ENCODE assay signal across 10 cellular contexts in the genomic region with DNA sequence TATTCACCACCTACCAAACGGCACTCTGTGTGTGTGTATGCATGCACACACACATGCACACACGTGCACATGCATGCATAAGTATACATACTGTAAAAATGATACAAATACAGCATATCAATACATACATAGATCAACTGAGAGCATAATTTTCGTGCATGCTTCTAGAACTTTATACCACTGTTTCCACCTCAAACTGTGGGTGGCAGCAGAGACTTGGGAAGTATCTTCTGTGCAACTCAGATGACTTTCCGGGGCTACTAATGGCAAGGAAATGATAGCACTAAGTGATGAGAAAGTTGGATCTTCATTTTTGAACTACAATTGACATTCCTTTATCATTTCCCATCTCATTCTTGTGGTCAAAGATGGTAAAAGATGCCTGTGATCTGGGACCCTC.
DNase-seq lines count a peak whose midpoint lies in the region; ATAC-seq, FAIRE-seq and TF ChIP-seq lines count a peak whose summit lies in the region.
"Had no signal": no experiment of that assay in that cellular context is flagged by ENCODE, and none has a peak within 500 bp of the region (broad histone marks: within the 10 kb centered on the region; RNA-seq: fewer than 3 reads in every experiment).

No MANE protein-coding gene starts in this region.

- no peak for FAIRE-seq in D721Med (lab: Jason Lieb, UNC)

- intact Hi-C loops in right lobe of liver (cut with DNase I), result no loop called here

- H3K9me3 ChIP-seq in right lobe of liver, result no peaks in the 10 kb centered on the region
- H3K9me3 ChIP-seq: suprapubic skin had no signal

- no peak overlapping the region for H3K4me3 Mint-ChIP-seq in T-cell

- no peak overlapping the region for H3K4me3 ChIP-seq in right lobe of liver
- H3K4me3 ChIP-seq: suprapubic skin had no signal

- H3K27ac ChIP-seq in right lobe of liver, result no peak overlapping the region
- H3K27ac ChIP-seq: suprapubic skin had no signal

- DNase-seq in D721Med (ENCODE audit: insufficient read length, low spot score), result no peak
- DNase-seq in HPDE6-E6E7 (ENCODE audit: extremely low spot score), result peak; percentile 10
- peak; percentile 27 for DNase-seq in astrocyte of the hippocampus (ENCODE audit: low read depth, low spot score)
- no peak for DNase-seq in right lobe of liver
- no peak for DNase-seq in cortex of kidney (lab: John Stamatoyannopoulos, UW)
- no peak for DNase-seq in T-cell
- DNase-seq: NCI-H2029 treated with DMSO at 0.1 percent for 48 hours had no signal

- no peaks in the 10 kb centered on the region for H3K4me1 Mint-ChIP-seq in T-cell

- CTCF ChIA-PET in T-cell (lab: Charles Lee), result no interaction called here

- H3K27me3 Mint-ChIP-seq in T-cell, result peaks cover 0 to 3% of the 10 kb centered on the region in 2 donors

- H3K27me3 ChIP-seq in right lobe of liver, result no peaks in the 10 kb centered on the region
- H3K27me3 ChIP-seq: suprapubic skin had no signal

- peak; percentile 41 for TF ChIP-seq CTCF in D721Med (IDR thresholded peaks at IDR 0.05; ENCODE audit: insufficient read depth, missing control alignments)
- peak; percentile 29 to 44 (median 32) for TF ChIP-seq CTCF in right lobe of liver (IDR thresholded peaks at IDR 0.05)

- no peaks in the 10 kb centered on the region for H3K36me3 Mint-ChIP-seq in T-cell

- no peaks in the 10 kb centered on the region for H3K9me3 Mint-ChIP-seq in T-cell

- peak; percentile 35 to 62 (median 45) for ATAC-seq in right lobe of liver
- ATAC-seq in HG03159 (IDR thresholded peaks at IDR 0.05; ENCODE audit: unreplicated experiment), result no peak
- ATAC-seq in HG03432 (IDR thresholded peaks at IDR 0.05; ENCODE audit: unreplicated experiment), result no peak
- no peak for ATAC-seq in T-cell (replicated peaks in 1 of 4)

- H3K36me3 ChIP-seq in right lobe of liver, result no peaks in the 10 kb centered on the region
- H3K36me3 ChIP-seq: suprapubic skin had no signal

- no peak overlapping the region for H3K27ac Mint-ChIP-seq in T-cell

- no peaks in the 10 kb centered on the region for H3K4me1 ChIP-seq in right lobe of liver
- H3K4me1 ChIP-seq: suprapubic skin had no signal

- WGBS in right lobe of liver (ENCODE audit: insufficient coverage, low coverage, low lambda C conversion rate, missing lambda C conversion rate), result 14% methylated on average over 4 of the region's 4 CpGs

- no peak for TF ChIP-seq POLR2A in right lobe of liver (IDR thresholded peaks at IDR 0.05)

- POLR2A ChIA-PET in T-cell (lab: Charles Lee), result no interaction called here

Comparison
In these comparisons a context has a peak if more than half of its experiments do, and no peak if none do; other contexts are left out.
1. DNase-seq: peak in HPDE6-E6E7 (single experiment) and astrocyte of the hippocampus (single experiment); none in D721Med (single experiment), right lobe of liver (0 of 3), cortex of kidney (single experiment) and T-cell (0 of 34).
2. ATAC-seq: peak in right lobe of liver (4 of 4); none in HG03159 (single experiment), HG03432 (single experiment) and T-cell (0 of 4).